ENCODE assay signal across 21 cellular contexts in genomic region chr17:79757140-79757745, GRCh38. TPM values are rescaled to one million over a fixed set of nuclear protein-coding genes. Genes with fewer than 3 reads are reported as not detected.
A peak's percentile ranks its signal among the peaks of the same experiment; 100 is the strongest.
DNase-seq lines count a peak whose midpoint lies in the region; ATAC-seq, FAIRE-seq and TF ChIP-seq lines count a peak whose summit lies in the region.
"Had no signal": no experiment of that assay in that cellular context is flagged by ENCODE, and none has a peak within 500 bp of the region (broad histone marks: within the 10 kb centered on the region; RNA-seq: fewer than 3 reads in every experiment).

No MANE protein-coding gene starts in this region.

- H3K9me3 ChIP-seq in right atrium auricular region (no peaks in the 10 kb centered on the region), kidney (ENCODE audit: control insufficient read depth in 1 of 2, low read length in 2 of 2) (no peaks in the 10 kb centered on the region), osteoblast (ENCODE audit: low read depth, low read length) (no peaks in the 10 kb centered on the region)
- H3K9me3 ChIP-seq: Caco-2 had no signal

- no peaks in the 10 kb centered on the region for H4K20me1 ChIP-seq in osteoblast (ENCODE audit: insufficient read depth, low read length)

- no peak overlapping the region for H3K4me3 ChIP-seq in right atrium auricular region
- no peak overlapping the region for H3K4me3 ChIP-seq in kidney (ENCODE audit: low read length in 2 of 2)
- H3K4me3 ChIP-seq in osteoblast (ENCODE audit: insufficient read depth, low read length), result no peak overlapping the region

- H3K27ac Mint-ChIP-seq in progenitor cell of endocrine pancreas, result no peak overlapping the region
- H3K27ac Mint-ChIP-seq: CD4-positive, alpha-beta T cell; H9 had no signal

- H3K27me3 ChIP-seq in right atrium auricular region (no peaks in the 10 kb centered on the region), osteoblast (ENCODE audit: insufficient read depth, low read length) (no peaks in the 10 kb centered on the region)

- no peak overlapping the region for H3K4me3 Mint-ChIP-seq in progenitor cell of endocrine pancreas (ENCODE audit: low read depth)
- H3K4me3 Mint-ChIP-seq: CD4-positive, alpha-beta T cell; H9 had no signal

- H3K4me1 ChIP-seq in right atrium auricular region, result no peaks in the 10 kb centered on the region
- no peaks in the 10 kb centered on the region for H3K4me1 ChIP-seq in kidney (ENCODE audit: control insufficient read depth in 1 of 2, insufficient read depth in 1 of 2, low read depth in 1 of 2, low read length in 2 of 2)
- no peaks in the 10 kb centered on the region for H3K4me1 ChIP-seq in osteoblast (ENCODE audit: insufficient read depth, low read length)
- H3K4me1 ChIP-seq: Caco-2 had no signal

- peaks cover 6% of the 10 kb centered on the region for H3K4me1 Mint-ChIP-seq in progenitor cell of endocrine pancreas (ENCODE audit: low read depth)

- no peak overlapping the region for H3K9ac ChIP-seq in kidney (ENCODE audit: low read length in 2 of 2)

- H2AFZ ChIP-seq in osteoblast (ENCODE audit: low read length), result no peak overlapping the region

- POLR2A ChIA-PET in HEK293T (lab: Yijun Ruan, JAX), result interaction anchor here (0.7 kb wide), 1 partner anchor 82 kb away, joined by 3 read pairs; the partner anchor contains the start of gene CBX4

- no peaks in the 10 kb centered on the region for H3K79me2 ChIP-seq in osteoblast (ENCODE audit: insufficient read depth, low read length)

- H3K4me2 ChIP-seq in osteoblast (ENCODE audit: insufficient read depth, low read length), result no peak overlapping the region

- no peak for FAIRE-seq in kidney (lab: Jason Lieb, UNC)
- FAIRE-seq: D721Med, G401.6, GM12891, GM19239 had no signal

- no peaks in the 10 kb centered on the region for H3K9me3 Mint-ChIP-seq in progenitor cell of endocrine pancreas (ENCODE audit: low read depth)
- H3K9me3 Mint-ChIP-seq: CD4-positive, alpha-beta T cell; H9 had no signal

- CTCF ChIA-PET in HEK293T (lab: Yijun Ruan, JAX), result interaction anchor here (1.2 to 1.7 kb wide), 2 partner anchors 11 to 16 kb away, joined by 3 to 4 read pairs; no protein-coding TSS in a partner anchor

- no peaks in the 10 kb centered on the region for H3K36me3 ChIP-seq in right atrium auricular region
- no peaks in the 10 kb centered on the region for H3K36me3 ChIP-seq in kidney (ENCODE audit: control insufficient read depth in 1 of 2, insufficient read depth in 2 of 2, low read length in 2 of 2)
- H3K36me3 ChIP-seq in osteoblast (ENCODE audit: insufficient read depth, low read length), result no peaks in the 10 kb centered on the region

- H3K27me3 Mint-ChIP-seq in progenitor cell of endocrine pancreas, result no peaks in the 10 kb centered on the region

- H3K36me3 Mint-ChIP-seq in progenitor cell of endocrine pancreas (ENCODE audit: insufficient read depth), result peaks cover 7% of the 10 kb centered on the region

- intact Hi-C loops in Right ventricle myocardium superior (cut with DNase I), result no loop called here
- intact Hi-C loops in kidney (cut with DNase I), result no loop called here

- TF ChIP-seq CTCF in right atrium auricular region (IDR thresholded peaks at IDR 0.05) (no peak), kidney (IDR thresholded peaks at IDR 0.05; ENCODE audit: borderline replicate concordance, extremely low read depth, insufficient read depth) (no peak), osteoblast (IDR thresholded peaks at IDR 0.05; ENCODE audit: extremely low read depth, low read depth, low read length) (no peak), progenitor cell of endocrine pancreas (IDR thresholded peaks at IDR 0.05; ENCODE audit: unreplicated experiment) (no peak)

- no peak overlapping the region for H3K27ac ChIP-seq in right atrium auricular region
- no peak overlapping the region for H3K27ac ChIP-seq in kidney (ENCODE audit: low read depth in 2 of 2, low read length in 2 of 2)
- H3K27ac ChIP-seq in osteoblast (ENCODE audit: low read depth, low read length), result no peak overlapping the region
- H3K27ac ChIP-seq: C4-2B had no signal

- no peak for ATAC-seq in Right ventricle myocardium superior (ENCODE audit: poor library complexity)
- no peak for ATAC-seq in HG03342 (IDR thresholded peaks at IDR 0.05; ENCODE audit: unreplicated experiment)

- DNase-seq in Right ventricle myocardium superior (peak; percentile 17), right atrium auricular region (ENCODE audit: low spot score) (no peak), kidney (peak; percentile 59), osteoblast (ENCODE audit: insufficient read length, low spot score, missing footprints) (peak; percentile 43), progenitor cell of endocrine pancreas (ENCODE audit: low spot score, unreplicated experiment) (no peak), HEK293T (ENCODE audit: extremely low spot score) (no peak)
- DNase-seq: ACHN; AML-193; Caco-2; CD4-positive, alpha-beta T cell; GOT3; H9 had no signal

TF ChIP-seq in HEK293T, 16 proteins besides CTCF, POLR2A, EP300 and RAD21:
- TF ChIP-seq BHLHE40 (IDR thresholded peaks at IDR 0.05; ENCODE audit: borderline replicate concordance) (no peak), HDGF (IDR thresholded peaks at IDR 0.05; ENCODE audit: borderline replicate concordance) (no peak), SUZ12 (IDR thresholded peaks at IDR 0.05) (no peak), ELF4 (IDR thresholded peaks at IDR 0.05) (no peak), CTBP1 (IDR thresholded peaks at IDR 0.05; ENCODE audit: borderline replicate concordance) (no peak)
- TF ChIP-seq, protein P1, sequence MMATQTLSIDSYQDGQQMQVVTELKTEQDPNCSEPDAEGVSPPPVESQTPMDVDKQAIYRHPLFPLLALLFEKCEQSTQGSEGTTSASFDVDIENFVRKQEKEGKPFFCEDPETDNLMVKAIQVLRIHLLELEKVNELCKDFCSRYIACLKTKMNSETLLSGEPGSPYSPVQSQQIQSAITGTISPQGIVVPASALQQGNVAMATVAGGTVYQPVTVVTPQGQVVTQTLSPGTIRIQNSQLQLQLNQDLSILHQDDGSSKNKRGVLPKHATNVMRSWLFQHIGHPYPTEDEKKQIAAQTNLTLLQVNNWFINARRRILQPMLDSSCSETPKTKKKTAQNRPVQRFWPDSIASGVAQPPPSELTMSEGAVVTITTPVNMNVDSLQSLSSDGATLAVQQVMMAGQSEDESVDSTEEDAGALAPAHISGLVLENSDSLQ (IDR thresholded peaks at IDR 0.05), result no peak

RNA-seq across cellular contexts. Expression of gene CBX2, which starts 20.7 kb away (rescaled TPM):
- total RNA-seq in Right ventricle myocardium superior, result 4.2 TPM
- total RNA-seq in right atrium auricular region, result 1 to 10 TPM; 1.0 to 1.7 TPM
- total RNA-seq in kidney, result 3.5 TPM
- polyA plus RNA-seq in kidney (ENCODE audit: insufficient read depth, low read depth, low replicate concordance), result 2.2 TPM
- 0.88 and 1.1 TPM in 2 replicates for total RNA-seq in osteoblast
- total RNA-seq in progenitor cell of endocrine pancreas, result 106 and 111 TPM in 2 replicates

RNA-seq across cellular contexts. Expression of gene ENPP7, which starts 26.5 kb away (rescaled TPM):
- total RNA-seq in Right ventricle myocardium superior (not detected), right atrium auricular region (not detected), kidney (0.94 TPM), osteoblast (not detected in 2 replicates), progenitor cell of endocrine pancreas (not detected in 2 replicates)
- 3.7 TPM for polyA plus RNA-seq in kidney (ENCODE audit: insufficient read depth, low read depth, low replicate concordance)
- total RNA-seq: A172; CD4-positive, alpha-beta T cell; H9; HT-29 had no signal
- polyA plus RNA-seq: BJ had no signal

RNA-seq across cellular contexts. Expression of gene CBX8, which starts 39.6 kb away (rescaled TPM):
- total RNA-seq in Right ventricle myocardium superior (6.2 TPM), right atrium auricular region (1 to 10 TPM; 2.7 to 3.0 TPM), kidney (6.2 TPM), osteoblast (2.4 and 3.3 TPM in 2 replicates), progenitor cell of endocrine pancreas (21.7 and 23.1 TPM in 2 replicates)
- polyA plus RNA-seq in kidney (ENCODE audit: insufficient read depth, low read depth, low replicate concordance), result 3.5 TPM

Comparison
In these comparisons a context has a peak if more than half of its experiments do, and no peak if none do; other contexts are left out.
1. DNase-seq: peak in Right ventricle myocardium superior (single experiment), kidney (single experiment) and osteoblast (single experiment); none in right atrium auricular region (single experiment), progenitor cell of endocrine pancreas (single experiment) and HEK293T (single experiment).
2. RNA of gene CBX2, which starts 20.7 kb away (total RNA-seq): 106 to 111 TPM in progenitor cell of endocrine pancreas; 4.2 TPM in Right ventricle myocardium superior (single experiment), 3.5 TPM in kidney (single experiment), 1.0 to 1.7 TPM in right atrium auricular region and 0.88 to 1.1 TPM in osteoblast; every median in the first group is over 10 times any median in the second.